In genomic region chr1:118987431-118988185, GRCh38 we compare ENCODE assay signal across 8 cellular contexts. TPM values are rescaled to one million over a fixed set of nuclear protein-coding genes. Genes with fewer than 3 reads are reported as not detected.
A peak's percentile ranks its signal among the peaks of the same experiment; 100 is the strongest.
DNase-seq lines count a peak whose midpoint lies in the region; ATAC-seq and TF ChIP-seq lines count a peak whose summit lies in the region.

No MANE protein-coding gene starts in this region.

- peak; percentile 42 for ATAC-seq in HG02885 (IDR thresholded peaks at IDR 0.05; ENCODE audit: poor library complexity, unreplicated experiment)

- no peak for TF ChIP-seq CTCF in nephron (IDR thresholded peaks at IDR 0.05; ENCODE audit: unreplicated experiment in 3 of 3)

- no peak overlapping the region for H3K4me3 ChIP-seq in CD8-positive, alpha-beta memory T cell (ENCODE audit: low read length)

- H3K36me3 ChIP-seq in CD8-positive, alpha-beta memory T cell (ENCODE audit: insufficient read depth, low read length), result no peaks in the 10 kb centered on the region

- CTCF ChIA-PET in CD8-positive, alpha-beta memory T cell (lab: Charles Lee), result no interaction called here

- peaks cover 88 to 96% of the 10 kb centered on the region in 2 donors for H3K27me3 Mint-ChIP-seq in CD8-positive, alpha-beta memory T cell
- H3K27me3 Mint-ChIP-seq in nephron (ENCODE audit: low read depth), result peaks cover 100% of the 10 kb centered on the region
- H3K27me3 Mint-ChIP-seq in activated T-helper 2 cell treated with anti-CD3 and anti-CD28 coated beads, Interferon-gamma antibody, Interleukin-2, Interleukin-4, amounts not matched to agents 10 μg/mL and 5 μg/mL and 100 μg/mL, durations not matched to agents 14 hours and 24 hours and 36 hours (ENCODE audit: low read depth), result peaks cover 95% of the 10 kb centered on the region

- POLR2A ChIA-PET in CD8-positive, alpha-beta memory T cell (lab: Charles Lee), result no interaction called here

- H3K4me1 ChIP-seq in CD8-positive, alpha-beta memory T cell (ENCODE audit: insufficient read depth, low read length), result no peaks in the 10 kb centered on the region

- no peaks in the 10 kb centered on the region for H3K9me3 ChIP-seq in CD8-positive, alpha-beta memory T cell (ENCODE audit: low read length)

- peak overlapping the region in 5 of 7 donors; percentile 23 to 63 (median 50) for H3K4me3 Mint-ChIP-seq in CD8-positive, alpha-beta memory T cell
- peak overlapping the region; percentile 91 to 92 (median 91) for H3K4me3 Mint-ChIP-seq in nephron
- H3K4me3 Mint-ChIP-seq in activated T-helper 2 cell treated with anti-CD3 and anti-CD28 coated beads, Interferon-gamma antibody, Interleukin-2, Interleukin-4, amounts not matched to agents 10 μg/mL and 5 μg/mL and 100 μg/mL, durations not matched to agents 14 hours and 24 hours and 36 hours (ENCODE audit: low read depth), result no peak overlapping the region

- intact Hi-C loops in activated T-helper 2 cell treated with anti-CD3 and anti-CD28 coated beads, Interferon-gamma antibody, Interleukin-2, Interleukin-4, amounts not matched to agents 10 μg/mL and 5 μg/mL and 100 μg/mL, durations not matched to agents 14 hours and 24 hours and 36 hours (cut with micrococcal nuclease), result loop anchor here (2.0 kb wide), 2 partner anchors 15 to 21 kb away; no protein-coding TSS in a partner anchor

- H3K27me3 ChIP-seq in CD8-positive, alpha-beta memory T cell (ENCODE audit: insufficient read depth, low read length, poor library complexity, severe bottlenecking), result peaks cover 61% of the 10 kb centered on the region

- no peak overlapping the region for H3K27ac Mint-ChIP-seq in CD8-positive, alpha-beta memory T cell
- peak overlapping the region; percentile 82 to 96 (median 94) for H3K27ac Mint-ChIP-seq in nephron
- no peak overlapping the region for H3K27ac Mint-ChIP-seq in activated T-helper 2 cell treated with anti-CD3 and anti-CD28 coated beads, Interferon-gamma antibody, Interleukin-2, Interleukin-4, amounts not matched to agents 10 μg/mL and 5 μg/mL and 100 μg/mL, durations not matched to agents 14 hours and 24 hours and 36 hours

- peaks cover 18 to 23% (median 20%) of the 10 kb centered on the region in 3 donors for H3K4me1 Mint-ChIP-seq in CD8-positive, alpha-beta memory T cell
- peaks cover 61% of the 10 kb centered on the region for H3K4me1 Mint-ChIP-seq in nephron
- H3K4me1 Mint-ChIP-seq in activated T-helper 2 cell treated with anti-CD3 and anti-CD28 coated beads, Interferon-gamma antibody, Interleukin-2, Interleukin-4, amounts not matched to agents 10 μg/mL and 5 μg/mL and 100 μg/mL, durations not matched to agents 14 hours and 24 hours and 36 hours (ENCODE audit: low read depth), result peaks cover 5% of the 10 kb centered on the region

- no peak overlapping the region for H3K27ac ChIP-seq in CD8-positive, alpha-beta memory T cell (ENCODE audit: low read depth, low read length)

- H3K9me3 Mint-ChIP-seq in CD8-positive, alpha-beta memory T cell, result peaks cover 0 to 51% (median 41%) of the 10 kb centered on the region in 5 donors
- peaks cover 8% of the 10 kb centered on the region for H3K9me3 Mint-ChIP-seq in nephron
- peaks cover 11% of the 10 kb centered on the region for H3K9me3 Mint-ChIP-seq in activated T-helper 2 cell treated with anti-CD3 and anti-CD28 coated beads, Interferon-gamma antibody, Interleukin-2, Interleukin-4, amounts not matched to agents 10 μg/mL and 5 μg/mL and 100 μg/mL, durations not matched to agents 14 hours and 24 hours and 36 hours

- peaks cover 0 to 9% (median 0%) of the 10 kb centered on the region in 3 donors for H3K36me3 Mint-ChIP-seq in CD8-positive, alpha-beta memory T cell
- H3K36me3 Mint-ChIP-seq in nephron (ENCODE audit: low read depth), result peaks cover 21% of the 10 kb centered on the region
- H3K36me3 Mint-ChIP-seq in activated T-helper 2 cell treated with anti-CD3 and anti-CD28 coated beads, Interferon-gamma antibody, Interleukin-2, Interleukin-4, amounts not matched to agents 10 μg/mL and 5 μg/mL and 100 μg/mL, durations not matched to agents 14 hours and 24 hours and 36 hours (ENCODE audit: low read depth), result peaks cover 26% of the 10 kb centered on the region

- DNase-seq in CD8-positive, alpha-beta memory T cell, result no peak
- DNase-seq in ecto neural progenitor cell (ENCODE audit: low spot score) (peak; percentile 78), GOT3 (lab: John Stamatoyannopoulos, UW) (no peak), cerebellar cortex (ENCODE audit: low spot score) (no peak), NCI-H774 (lab: John Stamatoyannopoulos, UW) (no peak)
- no peak for DNase-seq in activated T-helper 2 cell treated with anti-CD3 and anti-CD28 coated beads, Interferon-gamma antibody, Interleukin-2, Interleukin-4, amounts not matched to agents 10 μg/mL and 5 μg/mL and 100 μg/mL, durations not matched to agents 14 hours and 24 hours and 36 hours (ENCODE audit: low spot score)

RNA-seq across cellular contexts. Expression of gene TBX15, which starts 0.5 kb away (rescaled TPM):
- not detected for total RNA-seq in CD8-positive, alpha-beta memory T cell
- polyA plus RNA-seq in CD8-positive, alpha-beta memory T cell, result not detected
- total RNA-seq in activated T-helper 2 cell treated with anti-CD3 and anti-CD28 coated beads, Interferon-gamma antibody, Interleukin-2, Interleukin-4, amounts not matched to agents 10 μg/mL and 5 μg/mL and 100 μg/mL, durations not matched to agents 14 hours and 24 hours and 36 hours, result not detected in 2 replicates

Comparison
In these comparisons a context has a peak if more than half of its experiments do, and no peak if none do; other contexts are left out.
1. H3K27ac Mint-ChIP-seq: peak in nephron (3 of 3); none in CD8-positive, alpha-beta memory T cell (0 of 8) and activated T-helper 2 cell treated with anti-CD3 and anti-CD28 coated beads, Interferon-gamma antibody, Interleukin-2, Interleukin-4, amounts not matched to agents 10 μg/mL and 5 μg/mL and 100 μg/mL, durations not matched to agents 14 hours and 24 hours and 36 hours (single experiment).